21 cellular contexts compared by ENCODE assay signal in genomic region chr21:46482225-46482845, GRCh38.
"Had no signal": no experiment of that assay in that cellular context is flagged by ENCODE, and none has a peak within 500 bp of the region (broad histone marks: within the 10 kb centered on the region; RNA-seq: fewer than 3 reads in every experiment).

No MANE protein-coding gene starts in this region.

- ATAC-seq: activated naive CD8-positive, alpha-beta T cell treated with anti-CD3 and anti-CD28 coated beads, Interleukin-2, amount 50 U/mL, for 24 hours; body of pancreas; gastrocnemius medialis; right cardiac atrium; stimulated activated naive CD8-positive, alpha-beta T cell treated with anti-CD3 and anti-CD28 coated beads, Interleukin-15, Interleukin-2, amounts not matched to agents 100 U/mL and 50 U/mL, for 24 hours had no signal

- H3K4me3 ChIP-seq: body of pancreas, esophagus squamous epithelium, gastrocnemius medialis, left ventricle myocardium inferior had no signal

- H3K9me3 ChIP-seq: body of pancreas, esophagus squamous epithelium, gastrocnemius medialis, left ventricle myocardium inferior had no signal

- H3K9ac ChIP-seq: parathyroid adenoma had no signal

- H3K27me3 Mint-ChIP-seq: activated CD4-positive, alpha-beta memory T cell treated with anti-CD3 and anti-CD28 coated beads for 36 hours; activated naive CD8-positive, alpha-beta T cell treated with anti-CD3 and anti-CD28 coated beads, Interleukin-2, amount 50 U/mL, for 24 hours had no signal

- H3K4me1 ChIP-seq: parathyroid adenoma had no signal

- DNase-seq: activated CD4-positive, alpha-beta memory T cell treated with anti-CD3 and anti-CD28 coated beads for 36 hours; activated CD4-positive, alpha-beta T cell treated with anti-CD3 and anti-CD28 coated beads for 4 hours; activated CD4-positive, CD25-positive, alpha-beta regulatory T cell; activated gamma-delta T cell; activated naive CD4-positive, alpha-beta T cell treated with anti-CD3 and anti-CD28 coated beads, Interleukin-2, amount 50 U/mL, for 16 hours; activated naive CD8-positive, alpha-beta T cell treated with anti-CD3 and anti-CD28 coated beads, Interleukin-2, amount 50 U/mL, for 24 hours; anterior cingulate cortex; body of pancreas; dermis blood vessel endothelial cell; effector CD8-positive, alpha-beta T cell; esophagus squamous epithelium; gastrocnemius medialis; hippocampal formation; left ventricle myocardium inferior; right cardiac atrium; stimulated activated CD4-positive, alpha-beta T cell treated with anti-CD3 and anti-CD28 coated beads, Interleukin-4, amount 100 ng/mL, for 4 hours; stimulated activated naive CD8-positive, alpha-beta T cell treated with anti-CD3 and anti-CD28 coated beads, Interleukin-15, Interleukin-2, amounts not matched to agents 100 U/mL and 50 U/mL, for 24 hours; T-helper 1 cell; T-helper 9 cell had no signal

- H3K27ac Mint-ChIP-seq: activated naive CD8-positive, alpha-beta T cell treated with anti-CD3 and anti-CD28 coated beads, Interleukin-2, amount 50 U/mL, for 24 hours; nephron had no signal

- H3K9me3 Mint-ChIP-seq: activated CD4-positive, alpha-beta memory T cell treated with anti-CD3 and anti-CD28 coated beads for 36 hours; activated naive CD8-positive, alpha-beta T cell treated with anti-CD3 and anti-CD28 coated beads, Interleukin-2, amount 50 U/mL, for 24 hours; nephron had no signal

- H3K27me3 ChIP-seq: body of pancreas, esophagus squamous epithelium, gastrocnemius medialis had no signal

- H3K27ac ChIP-seq: esophagus squamous epithelium, gastrocnemius medialis, left ventricle myocardium inferior, parathyroid adenoma had no signal

- H3K4me3 Mint-ChIP-seq: activated CD4-positive, alpha-beta memory T cell treated with anti-CD3 and anti-CD28 coated beads for 36 hours; activated naive CD8-positive, alpha-beta T cell treated with anti-CD3 and anti-CD28 coated beads, Interleukin-2, amount 50 U/mL, for 24 hours; nephron had no signal
